In the genomic region with DNA sequence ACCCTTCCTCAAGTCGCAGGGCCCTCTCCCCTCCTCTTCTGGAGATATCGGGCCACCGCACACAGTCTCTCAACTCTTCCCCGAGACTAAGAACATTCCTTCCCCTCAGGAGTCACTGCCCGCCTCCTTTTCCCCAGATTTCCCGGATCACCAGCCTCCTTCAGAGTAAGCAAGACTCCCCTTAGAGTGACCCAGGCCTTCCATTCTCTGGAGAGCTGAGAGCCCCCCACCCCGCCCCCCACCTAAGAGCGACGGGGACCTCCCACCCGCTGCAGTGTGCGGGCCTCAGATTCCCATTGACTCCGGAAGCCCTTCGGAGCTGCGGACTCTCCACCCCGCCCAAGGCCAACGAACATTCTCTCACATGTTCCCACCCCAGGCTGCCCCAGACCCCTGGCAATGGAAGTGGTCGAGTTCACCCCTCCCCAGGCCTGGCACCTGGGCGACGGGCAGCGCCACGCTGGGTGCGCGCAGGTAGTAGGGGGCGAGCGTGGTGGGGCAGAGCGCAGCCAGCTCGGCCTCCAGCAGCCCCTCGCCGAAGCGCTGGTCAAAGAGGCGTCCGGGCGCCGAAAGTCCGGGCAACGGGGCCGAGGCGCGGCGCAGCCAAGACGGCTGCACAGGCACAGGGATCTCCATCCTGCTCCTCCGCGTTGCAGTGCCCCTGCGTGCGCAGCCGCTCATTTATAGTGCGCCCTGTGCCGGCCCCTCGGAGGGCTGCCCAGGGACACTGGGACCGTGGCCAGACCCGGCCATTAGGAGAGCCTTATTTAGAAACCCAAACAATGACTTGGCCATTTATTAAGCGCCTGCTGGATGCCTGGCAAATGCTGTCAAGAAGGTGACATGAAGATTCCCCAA, we compare ENCODE assay signal across 8 cellular contexts. TPM values are rescaled to one million over a fixed set of nuclear protein-coding genes. Genes with fewer than 3 reads are reported as not detected.
DNase-seq lines count a peak whose midpoint lies in the region; ATAC-seq and TF ChIP-seq lines count a peak whose summit lies in the region.

A gene with protein sequence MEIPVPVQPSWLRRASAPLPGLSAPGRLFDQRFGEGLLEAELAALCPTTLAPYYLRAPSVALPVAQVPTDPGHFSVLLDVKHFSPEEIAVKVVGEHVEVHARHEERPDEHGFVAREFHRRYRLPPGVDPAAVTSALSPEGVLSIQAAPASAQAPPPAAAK (minus strand): TSS at position 657 of the 858 bp plus-strand sequence. CDS start 21 bp downstream, at position 636.

- CTCF ChIA-PET in A673 (lab: Charles Lee): no interaction called here

- no peak for ATAC-seq in lower lobe of right lung
- ATAC-seq in HG02852 (IDR thresholded peaks at IDR 0.05; ENCODE audit: unreplicated experiment): no peak

- no TSS peak for BruUV-seq in A673 (replicated peaks; lab: Mats Ljungman, UMichigan)

- H3K36me3 ChIP-seq in A673 (ENCODE audit: insufficient read depth, low read length, poor library complexity, severe bottlenecking) (peaks cover 17% of the 10 kb centered on the region), HUES6 (ENCODE audit: control insufficient read depth, insufficient read depth, low read length) (peaks cover 29% of the 10 kb centered on the region), lower lobe of right lung (peaks cover 38% of the 10 kb centered on the region), tibial artery (peaks cover 11 to 38% (median 29%) of the 10 kb centered on the region in 3 donors)

- peak within 1 kb of the TSS; percentile 55 for H3K9ac ChIP-seq in HUES6 (ENCODE audit: low read length)

- H3K4me3 ChIP-seq in A673 (ENCODE audit: low read depth, low read length, poor library complexity, severe bottlenecking) (peak within 1 kb of the TSS; percentile 86), HUES6 (ENCODE audit: low read depth, low read length) (peak within 1 kb of the TSS; percentile 95), lower lobe of right lung (peak within 1 kb of the TSS; percentile 99), tibial artery (peak within 1 kb of the TSS; percentile 72 to 75)

- DNase-seq in A673 (ENCODE audit: low spot score) (no peak), caudate nucleus (lab: John Stamatoyannopoulos, UW) (peak in 17 of 61 donors; percentile 4 to 48 (median 30)), lower lobe of right lung (peak; percentile 53), tibial artery (peak; percentile 72 to 91), NCI-H345 (lab: John Stamatoyannopoulos, UW) (no peak), COLO829 (ENCODE audit: low spot score) (no peak)

- intact Hi-C loops in A673 (cut with micrococcal nuclease; ENCODE audit: unreplicated experiment) (no loop called here), lower lobe of right lung (cut with DNase I) (no loop called here), tibial artery (cut with DNase I; ENCODE audit: low total_unique reads) (loop anchor here (5.0 kb wide), 1 partner anchor 39 kb away; a partner anchor contains a TSS)

- POLR2A ChIA-PET in A673 (lab: Charles Lee; ENCODE audit: low non-redundant PET): interaction anchor here (1.0 kb wide), 1 partner anchor 8 kb away, joined by 3 read pairs; a partner anchor contains a TSS

- TF ChIP-seq CTCF in A673 (conservative IDR thresholded peaks at IDR 0.05; ENCODE audit: low read depth, low read length) (no peak), lower lobe of right lung (IDR thresholded peaks at IDR 0.05) (no peak), tibial artery (IDR thresholded peaks at IDR 0.05) (no peak)

- H3K27me3 ChIP-seq in A673 (replicated peaks; ENCODE audit: insufficient read depth, low read depth, low read length, poor library complexity) (no peaks in the 10 kb centered on the region), HUES6 (ENCODE audit: control insufficient read depth, insufficient read depth, low read length) (peaks cover 11% of the 10 kb centered on the region; the same call in 1 of the 2 replicates), lower lobe of right lung (ENCODE audit: low read depth) (no peaks in the 10 kb centered on the region), tibial artery (no peaks in the 10 kb centered on the region)

- peak within 1 kb of the TSS; percentile 94 for H3K27ac ChIP-seq in A673 (ENCODE audit: low read depth, low read length, poor library complexity, severe bottlenecking)
- peak within 1 kb of the TSS; percentile 67; the same call in 1 of the 2 replicates for H3K27ac ChIP-seq in HUES6 (ENCODE audit: low read depth, low read length)
- peak within 1 kb of the TSS; percentile 80 for H3K27ac ChIP-seq in caudate nucleus (ENCODE audit: low read depth, low read length)
- H3K27ac ChIP-seq in lower lobe of right lung: peak within 1 kb of the TSS; percentile 99
- H3K27ac ChIP-seq in tibial artery: peak within 1 kb of the TSS; percentile 93 to 100

- no peaks in the 10 kb centered on the region for H3K9me3 ChIP-seq in A673 (ENCODE audit: low read depth, low read length, poor library complexity, severe bottlenecking)
- no peaks in the 10 kb centered on the region for H3K9me3 ChIP-seq in HUES6 (ENCODE audit: control insufficient read depth, insufficient read depth, low read depth, low read length)
- H3K9me3 ChIP-seq in lower lobe of right lung: no peaks in the 10 kb centered on the region
- no peaks in the 10 kb centered on the region for H3K9me3 ChIP-seq in tibial artery

- H3K4me1 ChIP-seq in A673 (ENCODE audit: insufficient read depth, low read length, poor library complexity, severe bottlenecking): peaks cover 32% of the 10 kb centered on the region
- H3K4me1 ChIP-seq in HUES6 (ENCODE audit: control insufficient read depth, insufficient read depth, low read length): peaks cover 11% of the 10 kb centered on the region
- peaks cover 32% of the 10 kb centered on the region for H3K4me1 ChIP-seq in lower lobe of right lung
- peaks cover 5 to 57% (median 38%) of the 10 kb centered on the region in 4 donors for H3K4me1 ChIP-seq in tibial artery

RNA-seq across cellular contexts. Expression of the gene that starts here (rescaled TPM):
- total RNA-seq in A673 (2021): 0.50 TPM in 1 of 2 replicates, not detected in the other
- total RNA-seq in lower lobe of right lung: 29.4 TPM

Comparison
In these comparisons a context has a peak if more than half of its experiments do, and no peak if none do; other contexts are left out.
1. RNA of the gene that starts here (total RNA-seq): 29.4 TPM in lower lobe of right lung (single experiment); 0.50 TPM in A673; every median in the first group is over 10 times any median in the second.
2. DNase-seq: peak in lower lobe of right lung (single experiment) and tibial artery (2 of 2); none in A673 (single experiment), NCI-H345 (single experiment) and COLO829 (single experiment).
3. Peak in every context shown above with its lines, with median percentiles within 50 percentile points of each other: H3K27ac ChIP-seq and H3K4me3 ChIP-seq.